ENCODE assay signal across 16 cellular contexts in the genomic region with DNA sequence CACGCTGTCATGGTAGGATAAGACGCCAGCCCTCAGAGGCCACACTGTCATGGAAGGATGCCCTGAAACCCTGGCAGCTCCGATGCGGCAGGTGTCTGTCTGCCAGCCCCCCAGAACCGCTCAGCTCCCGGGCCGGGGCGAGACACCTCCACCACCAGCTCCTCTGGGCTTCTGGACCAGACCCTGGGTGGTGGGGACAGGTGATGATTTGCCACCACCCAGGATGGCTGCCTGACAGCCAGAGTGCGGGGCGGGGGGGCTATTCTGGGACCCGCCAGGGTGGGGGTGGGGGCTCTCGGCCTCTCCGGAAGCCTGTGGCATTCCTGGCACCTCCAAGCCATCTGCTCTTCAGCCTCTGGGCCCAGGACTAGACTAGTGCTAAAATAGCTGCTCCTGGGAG. TPM values are rescaled to one million over a fixed set of nuclear protein-coding genes. Genes with fewer than 3 reads are reported as not detected.
A peak's percentile ranks its signal among the peaks of the same experiment; 100 is the strongest.
DNase-seq lines count a peak whose midpoint lies in the region; ATAC-seq and TF ChIP-seq lines count a peak whose summit lies in the region.
"Had no signal": no experiment of that assay in that cellular context is flagged by ENCODE, and none has a peak within 500 bp of the region (broad histone marks: within the 10 kb centered on the region; RNA-seq: fewer than 3 reads in every experiment).

No MANE protein-coding gene starts in this region.

- no peaks in the 10 kb centered on the region for H3K27me3 ChIP-seq in H7 (ENCODE audit: control insufficient read depth, insufficient read depth, low read length)
- no peaks in the 10 kb centered on the region for H3K27me3 ChIP-seq in mesenchymal stem cell (ENCODE audit: control insufficient read depth in 1 of 2, insufficient read depth in 1 of 2, low read length in 2 of 2)
- H3K27me3 ChIP-seq in lower lobe of right lung (ENCODE audit: low read depth) = no peaks in the 10 kb centered on the region

- H3K14ac ChIP-seq in mesenchymal stem cell (ENCODE audit: low read length in 2 of 2) = no peak overlapping the region

- H3K27ac ChIP-seq in mesenchymal stem cell (ENCODE audit: low read length, poor library complexity, severe bottlenecking) = no peak overlapping the region
- no peak overlapping the region for H3K27ac ChIP-seq in lower lobe of right lung

- H2BK5ac ChIP-seq in mesenchymal stem cell (ENCODE audit: low read depth, low read length, poor library complexity, severe bottlenecking) = no peak overlapping the region

- H3K9ac ChIP-seq in mesenchymal stem cell (ENCODE audit: low read length) = no peak overlapping the region

- WGBS in mesenchymal stem cell = 97% methylated on average over 13 of the region's 13 CpGs

- no peak overlapping the region for H3K23ac ChIP-seq in mesenchymal stem cell (ENCODE audit: low read length in 2 of 2)

- intact Hi-C loops in left cardiac atrium (cut with DNase I) (no loop called here), cardiac septum (cut with DNase I) (no loop called here), lower lobe of right lung (cut with DNase I) (no loop called here)

- no peak for TF ChIP-seq CTCF in lower lobe of right lung (IDR thresholded peaks at IDR 0.05)

- no peak for DNase-seq in left cardiac atrium
- DNase-seq in cardiac septum (ENCODE audit: low spot score) = no peak
- peak; percentile 60 for DNase-seq in H7
- no peak for DNase-seq in mesenchymal stem cell
- no peak for DNase-seq in NCI-H1417 (lab: John Stamatoyannopoulos, UW)
- DNase-seq in T-helper 2 cell = no peak
- DNase-seq in lower lobe of right lung = no peak
- DNase-seq: CD8-positive, alpha-beta T cell; COR-L47; DMS153; DMS79 treated with DMSO at 0.1 percent for 48 hours; EL; H9 had no signal

- H2BK12ac ChIP-seq in mesenchymal stem cell (ENCODE audit: low read length in 2 of 2) = no peak overlapping the region

- no peak overlapping the region for H2AK5ac ChIP-seq in mesenchymal stem cell (ENCODE audit: low read length, severe bottlenecking)

- peaks cover 4% of the 10 kb centered on the region for H3K4me1 ChIP-seq in mesenchymal stem cell (ENCODE audit: control insufficient read depth, insufficient read depth, low read depth, low read length)
- peaks cover 1% of the 10 kb centered on the region for H3K4me1 ChIP-seq in lower lobe of right lung

- H3K4me2 ChIP-seq in mesenchymal stem cell (ENCODE audit: low read length, poor library complexity, severe bottlenecking) = no peak overlapping the region
- H3K4me2 ChIP-seq: GM23338 had no signal

- no peak overlapping the region for H2AFZ ChIP-seq in mesenchymal stem cell (ENCODE audit: low read depth, low read length)
- H2AFZ ChIP-seq: GM23338 had no signal

- peak overlapping the region; percentile 37 for H2BK15ac ChIP-seq in mesenchymal stem cell (ENCODE audit: low read depth, poor library complexity, severe bottlenecking)

- no peak overlapping the region for H2BK120ac ChIP-seq in mesenchymal stem cell (ENCODE audit: low read depth, low read length)

- H3K4me3 ChIP-seq in H7 (ENCODE audit: insufficient read depth, low read depth, low read length) = no peak overlapping the region
- no peak overlapping the region for H3K4me3 ChIP-seq in mesenchymal stem cell (ENCODE audit: insufficient read depth in 1 of 2, low read depth in 1 of 2, low read length in 2 of 2)
- H3K4me3 ChIP-seq in lower lobe of right lung = no peak overlapping the region
- H3K4me3 ChIP-seq: GM23338 had no signal

- ATAC-seq in left cardiac atrium (peak; percentile 15 to 60), lower lobe of right lung (no peak)
- ATAC-seq: CD8-positive, alpha-beta T cell; GM23338; HepG2 had no signal

- H3K79me1 ChIP-seq in mesenchymal stem cell (replicated peaks; ENCODE audit: low read length, poor library complexity, severe bottlenecking) = peaks cover 1% of the 10 kb centered on the region

- no peak overlapping the region for H3K4ac ChIP-seq in mesenchymal stem cell (ENCODE audit: low read depth in 1 of 2, low read length in 2 of 2)

- H3K36me3 ChIP-seq in H7 (replicated peaks; ENCODE audit: control insufficient read depth, insufficient read depth, low read length) (no peaks in the 10 kb centered on the region), mesenchymal stem cell (ENCODE audit: control insufficient read depth in 1 of 2, insufficient read depth in 2 of 2, low read depth in 1 of 2, low read length in 2 of 2) (peaks cover 0 to 25% of the 10 kb centered on the region in 2 experiments), lower lobe of right lung (no peaks in the 10 kb centered on the region)

- H4K8ac ChIP-seq in mesenchymal stem cell (ENCODE audit: low read length) = no peak overlapping the region

- no peak overlapping the region for H4K91ac ChIP-seq in mesenchymal stem cell (ENCODE audit: low read length)

- H3K18ac ChIP-seq in mesenchymal stem cell (ENCODE audit: low read depth in 1 of 2, low read length in 2 of 2) = no peak overlapping the region

- H3K9me3 ChIP-seq in mesenchymal stem cell (ENCODE audit: control insufficient read depth, low read length) = no peaks in the 10 kb centered on the region
- H3K9me3 ChIP-seq in lower lobe of right lung = no peaks in the 10 kb centered on the region

RNA-seq across cellular contexts. Expression of a gene that starts 9.4 kb away (rescaled TPM):
- total RNA-seq in left cardiac atrium (1 to 10 TPM; 2.2 to 3.4 TPM), cardiac septum (2.1 TPM), lower lobe of right lung (7.2 TPM)
- total RNA-seq in H7 (2014; rRNA removed; shearing (Covaris generic)) = 5.1 and 13.1 TPM in 2 replicates
- 272 TPM for polyA plus RNA-seq in mesenchymal stem cell (2013, experiment 1 of 2)
- 276 TPM for polyA plus RNA-seq in mesenchymal stem cell (2013, experiment 2 of 2)
- total RNA-seq: B cell had no signal

RNA-seq across cellular contexts. Expression of a gene that starts 34.3 kb away (rescaled TPM):
- 10 to 100 TPM; 23.3 to 44.2 TPM for total RNA-seq in left cardiac atrium
- 11.5 TPM for total RNA-seq in cardiac septum
- total RNA-seq in H7 (2014; rRNA removed; shearing (Covaris generic)) = 58.4 and 60.9 TPM in 2 replicates
- polyA plus RNA-seq in mesenchymal stem cell (2013, experiment 1 of 2) = 29.4 TPM
- polyA plus RNA-seq in mesenchymal stem cell (2013, experiment 2 of 2) = 31.0 TPM
- 39.5 TPM for total RNA-seq in lower lobe of right lung
- total RNA-seq: HepG2 had no signal
- polyA plus RNA-seq: HepG2 had no signal

Comparison
In these comparisons a context has a peak if more than half of its experiments do, and no peak if none do; other contexts are left out.
1. ATAC-seq: peak in left cardiac atrium (2 of 2); none in lower lobe of right lung (0 of 2).